In the genomic region with DNA sequence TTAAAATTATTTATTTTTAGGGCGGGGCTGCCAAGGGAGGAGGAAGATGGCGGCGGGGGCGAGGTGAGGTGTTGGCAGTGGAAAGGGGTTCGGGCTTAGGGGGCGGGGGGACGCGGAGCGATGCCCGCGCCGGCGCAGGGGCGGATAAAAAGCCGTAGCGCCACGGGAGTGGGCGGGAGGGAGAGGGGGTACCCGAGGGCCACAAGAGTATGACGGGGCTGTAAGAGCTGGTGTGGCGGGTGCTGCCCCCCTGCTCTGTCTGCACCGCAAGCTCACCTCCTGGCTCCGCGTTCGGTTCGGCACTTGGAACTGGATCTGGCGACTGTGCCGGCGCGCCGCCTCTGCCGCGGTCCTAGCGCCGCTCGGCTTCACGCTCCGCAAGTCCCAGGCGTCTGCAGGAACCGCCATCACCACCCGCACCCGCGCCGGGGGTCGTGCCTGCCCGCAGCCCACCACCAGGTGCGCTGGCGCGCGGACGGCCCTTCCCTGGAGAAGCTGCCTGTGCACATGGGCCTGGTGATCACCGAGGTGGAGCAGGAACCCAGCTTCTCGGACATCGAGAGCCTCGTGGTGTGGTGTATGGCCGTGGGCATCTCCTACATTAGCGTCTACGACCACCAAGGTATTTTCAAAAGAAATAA, we compare ENCODE assay signal across 8 cellular contexts.
DNase-seq lines count a peak whose midpoint lies in the region; ATAC-seq and TF ChIP-seq lines count a peak whose summit lies in the region.

No MANE protein-coding gene starts in this region.

- H3K36me3 ChIP-seq in upper lobe of right lung: no peaks in the 10 kb centered on the region

- H3K27me3 ChIP-seq in upper lobe of right lung: peaks cover 5% of the 10 kb centered on the region

- no peak for TF ChIP-seq CTCF in epithelial cell of proximal tubule (conservative IDR thresholded peaks at IDR 0.05; ENCODE audit: low read depth, low read length)
- TF ChIP-seq CTCF in upper lobe of right lung (IDR thresholded peaks at IDR 0.05): no peak

- no peaks in the 10 kb centered on the region for H3K4me1 ChIP-seq in upper lobe of right lung

- no peak overlapping the region for H3K27ac ChIP-seq in upper lobe of right lung

- peak overlapping the region; percentile 54 for H3K4me3 ChIP-seq in epithelial cell of proximal tubule (ENCODE audit: low read depth, low read length)
- H3K4me3 ChIP-seq in upper lobe of right lung: peak overlapping the region; percentile 60

- intact Hi-C loops in upper lobe of right lung (cut with DNase I): no loop called here

- no peaks in the 10 kb centered on the region for H3K9me3 ChIP-seq in upper lobe of right lung

- ATAC-seq in HG02798 (IDR thresholded peaks at IDR 0.05; ENCODE audit: poor library complexity, unreplicated experiment) (peak; percentile 55), upper lobe of right lung (peak; percentile 97), HG03097 (IDR thresholded peaks at IDR 0.05; ENCODE audit: low FRiP score, unreplicated experiment) (no peak)

- DNase-seq in NCI-H2081 (lab: John Stamatoyannopoulos, UW): peak; percentile 61 to 71
- DNase-seq in NCI-H2081 treated with DMSO at 0.1 percent for 48 hours (lab: John Stamatoyannopoulos, UW): no peak
- peak; percentile 3 for DNase-seq in RPMI7951 (ENCODE audit: low read depth)
- DNase-seq in epithelial cell of proximal tubule (ENCODE audit: low read depth): no peak
- DNase-seq in midbrain (lab: John Stamatoyannopoulos, UW): peak; percentile 62
- peak; percentile 81 for DNase-seq in upper lobe of right lung

Comparison
In these comparisons a context has a peak if more than half of its experiments do, and no peak if none do; other contexts are left out.
1. DNase-seq: peak in NCI-H2081 (2 of 2), RPMI7951 (single experiment), midbrain (single experiment) and upper lobe of right lung (single experiment); none in NCI-H2081 treated with DMSO at 0.1 percent for 48 hours (single experiment) and epithelial cell of proximal tubule (single experiment).